Comparison of ENCODE assay signal across 8 cellular contexts in genomic region chr9:13568851-13569618, GRCh38.
A peak's percentile ranks its signal among the peaks of the same experiment; 100 is the strongest.
DNase-seq lines count a peak whose midpoint lies in the region; ATAC-seq and TF ChIP-seq lines count a peak whose summit lies in the region.

No MANE protein-coding gene starts in this region.

- WGBS in mesenchymal stem cell = 12% methylated on average over 17 of the region's 18 CpGs
- WGBS in aorta, 2 donors = 6 to 12% methylated on average over 18 of the region's 18 CpGs

- no peak overlapping the region for H2BK120ac ChIP-seq in mesenchymal stem cell (ENCODE audit: low read depth, low read length)

- no peak overlapping the region for H3K18ac ChIP-seq in mesenchymal stem cell (ENCODE audit: low read depth in 1 of 2, low read length in 2 of 2)

- no peaks in the 10 kb centered on the region for H3K27me3 ChIP-seq in breast epithelium
- no peaks in the 10 kb centered on the region for H3K27me3 ChIP-seq in mesenchymal stem cell (ENCODE audit: control insufficient read depth in 1 of 2, insufficient read depth in 1 of 2, low read length in 2 of 2)
- no peaks in the 10 kb centered on the region for H3K27me3 ChIP-seq in aorta (ENCODE audit: control insufficient read depth in 1 of 2, insufficient read depth in 2 of 2, low read length in 1 of 2)

- CTCF ChIA-PET in MCF 10A (lab: Yijun Ruan, JAX) = interaction anchor here (1.0 kb wide), 1 partner anchor 59 kb away, joined by 3 read pairs; no protein-coding TSS in a partner anchor
- CTCF ChIA-PET in RWPE1 (lab: Yijun Ruan, JAX) = interaction anchor here (0.5 to 0.6 kb wide), 2 partner anchors 62 to 784 kb away, joined by 4 to 5 read pairs; no protein-coding TSS in a partner anchor

- no peak overlapping the region for H4K8ac ChIP-seq in mesenchymal stem cell (ENCODE audit: low read length)

- no peak overlapping the region for H4K91ac ChIP-seq in mesenchymal stem cell (ENCODE audit: low read length)

- H3K27ac ChIP-seq in breast epithelium (peak overlapping the region; percentile 70 to 75), mesenchymal stem cell (ENCODE audit: low read length, poor library complexity, severe bottlenecking) (no peak overlapping the region), aorta (ENCODE audit: low read depth in 1 of 2, low read length in 2 of 2) (peak overlapping the region; percentile 87 to 93), RWPE1 (no peak overlapping the region)

- TF ChIP-seq POLR2A in breast epithelium (IDR thresholded peaks at IDR 0.05) = no peak

- no peak overlapping the region for H3K14ac ChIP-seq in mesenchymal stem cell (ENCODE audit: low read length in 2 of 2)

- H3K79me1 ChIP-seq in mesenchymal stem cell (replicated peaks; ENCODE audit: low read length, poor library complexity, severe bottlenecking) = no peaks in the 10 kb centered on the region

- peak overlapping the region; percentile 63 for H3K9ac ChIP-seq in mesenchymal stem cell (ENCODE audit: low read length)

- no peaks in the 10 kb centered on the region for H3K4me1 Mint-ChIP-seq in MCF 10A (ENCODE audit: insufficient read depth, unreplicated experiment)

- no peak for DNase-seq in breast epithelium (ENCODE audit: low spot score in 2 of 2)
- DNase-seq in MCF 10A (ENCODE audit: unreplicated experiment) = no peak
- DNase-seq in cerebellar cortex (ENCODE audit: low spot score) = peak; percentile 32
- DNase-seq in mesenchymal stem cell = peak; percentile 29
- no peak for DNase-seq in aorta
- no peak for DNase-seq in RWPE1 (ENCODE audit: low spot score)

- H2BK5ac ChIP-seq in mesenchymal stem cell (ENCODE audit: low read depth, low read length, poor library complexity, severe bottlenecking) = peak overlapping the region; percentile 14

- no peak overlapping the region for H3K4me3 Mint-ChIP-seq in MCF 10A (ENCODE audit: unreplicated experiment)

- peak overlapping the region; percentile 73 for H3K4me2 ChIP-seq in mesenchymal stem cell (ENCODE audit: low read length, poor library complexity, severe bottlenecking)

- H3K23ac ChIP-seq in mesenchymal stem cell (ENCODE audit: low read length in 2 of 2) = no peak overlapping the region

- no peaks in the 10 kb centered on the region for H3K9me3 Mint-ChIP-seq in MCF 10A (ENCODE audit: unreplicated experiment)

- H3K9me3 ChIP-seq in breast epithelium = no peaks in the 10 kb centered on the region
- no peaks in the 10 kb centered on the region for H3K9me3 ChIP-seq in mesenchymal stem cell (ENCODE audit: control insufficient read depth, low read length)
- H3K9me3 ChIP-seq in aorta (ENCODE audit: control insufficient read depth, low read length) = no peaks in the 10 kb centered on the region

- H2BK12ac ChIP-seq in mesenchymal stem cell (ENCODE audit: low read length in 2 of 2) = no peak overlapping the region

- TF ChIP-seq CTCF in breast epithelium (IDR thresholded peaks at IDR 0.05) (no peak), MCF 10A (IDR thresholded peaks at IDR 0.05; ENCODE audit: unreplicated experiment) (no peak), RWPE1 (conservative IDR thresholded peaks at IDR 0.05; ENCODE audit: low read depth) (no peak)

- H3K27me3 Mint-ChIP-seq in MCF 10A (ENCODE audit: insufficient read depth, unreplicated experiment) = no peaks in the 10 kb centered on the region

- intact Hi-C loops in breast epithelium (cut with DNase I; ENCODE audit: low total_unique reads) (no loop called here), MCF 10A (cut with micrococcal nuclease) (no loop called here), aorta (cut with DNase I) (loop anchor here in 1 of 2 donors (10.0 kb wide), 2 partner anchors 84 to 786 kb away; no protein-coding TSS in a partner anchor)

- H3K36me3 ChIP-seq in breast epithelium (no peaks in the 10 kb centered on the region), mesenchymal stem cell (ENCODE audit: control insufficient read depth in 1 of 2, insufficient read depth in 2 of 2, low read depth in 1 of 2, low read length in 2 of 2) (no peaks in the 10 kb centered on the region), aorta (ENCODE audit: control insufficient read depth in 1 of 2, insufficient read depth in 2 of 2, low read length in 1 of 2) (no peaks in the 10 kb centered on the region)

- no peak overlapping the region for H3K4ac ChIP-seq in mesenchymal stem cell (ENCODE audit: low read depth in 1 of 2, low read length in 2 of 2)

- H3K4me1 ChIP-seq in breast epithelium (no peaks in the 10 kb centered on the region), mesenchymal stem cell (ENCODE audit: control insufficient read depth, insufficient read depth, low read depth, low read length) (no peaks in the 10 kb centered on the region), aorta (ENCODE audit: control insufficient read depth in 1 of 2, insufficient read depth in 2 of 2, low read length in 2 of 2) (peaks cover 3 to 5% of the 10 kb centered on the region in 2 donors)

- no peak overlapping the region for H3K27ac Mint-ChIP-seq in MCF 10A (ENCODE audit: low read depth, unreplicated experiment)

- POLR2A ChIA-PET in MCF 10A (lab: Yijun Ruan, JAX) = interaction anchor here (0.6 to 1.4 kb wide), 4 partner anchors 11 to 336 kb away, joined by 3 to 4 read pairs (median 4); no protein-coding TSS in a partner anchor
- POLR2A ChIA-PET in RWPE1 (lab: Yijun Ruan, JAX; ENCODE audit: low non-redundant PET) = no interaction called here

- BruUV-seq in MCF 10A (replicated peaks; lab: Mats Ljungman, UMichigan) = no TSS peak

- H2BK15ac ChIP-seq in mesenchymal stem cell (ENCODE audit: low read depth, poor library complexity, severe bottlenecking) = no peak overlapping the region

- H2AK5ac ChIP-seq in mesenchymal stem cell (ENCODE audit: low read length, severe bottlenecking) = no peak overlapping the region

- no peaks in the 10 kb centered on the region for H3K36me3 Mint-ChIP-seq in MCF 10A (ENCODE audit: insufficient read depth, unreplicated experiment)

- peak overlapping the region; percentile 15 for H2AFZ ChIP-seq in mesenchymal stem cell (ENCODE audit: low read depth, low read length)

- peak overlapping the region; percentile 5 to 45 (median 16) for H3K4me3 ChIP-seq in breast epithelium
- H3K4me3 ChIP-seq in mesenchymal stem cell (ENCODE audit: insufficient read depth in 1 of 2, low read depth in 1 of 2, low read length in 2 of 2) = peak overlapping the region; percentile 30 to 53
- H3K4me3 ChIP-seq in aorta (ENCODE audit: low read length in 2 of 2) = peak overlapping the region in 1 of 2 donors; percentile 36

- ATAC-seq in aorta (ENCODE audit: low FRiP score) (peak; percentile 10), HG02973 (IDR thresholded peaks at IDR 0.05; ENCODE audit: unreplicated experiment) (no peak), HG03139 (IDR thresholded peaks at IDR 0.05; ENCODE audit: unreplicated experiment) (no peak)

Comparison
In these comparisons a context has a peak if more than half of its experiments do, and no peak if none do; other contexts are left out.
1. DNase-seq: peak in cerebellar cortex (single experiment) and mesenchymal stem cell (single experiment); none in breast epithelium (0 of 2), MCF 10A (single experiment), aorta (0 of 2) and RWPE1 (single experiment).
2. H3K27ac ChIP-seq: peak in breast epithelium (2 of 2) and aorta (2 of 2); none in mesenchymal stem cell (single experiment) and RWPE1 (single experiment).